30 cellular contexts compared by ENCODE assay signal in genomic region chr2:2791606-2792005, GRCh38.
"Had no signal": no experiment of that assay in that cellular context is flagged by ENCODE, and none has a peak within 500 bp of the region (broad histone marks: within the 10 kb centered on the region; RNA-seq: fewer than 3 reads in every experiment).

No MANE protein-coding gene starts in this region.

- DNase-seq: activated B cell treated with CpG ODN at 0.5 μM for 24 hours; activated CD4-positive, alpha-beta memory T cell treated with anti-CD3 and anti-CD28 coated beads, Interleukin-2, amount 10 ng/mL, durations not matched to agents 7 days and 5 days; activated CD4-positive, alpha-beta T cell treated with anti-CD3 and anti-CD28 coated beads for 1 hour; activated CD4-positive, alpha-beta T cell treated with anti-CD3 and anti-CD28 coated beads for 36 hours; activated CD4-positive, alpha-beta T cell treated with anti-CD3 and anti-CD28 coated beads for 48 hours; activated CD4-positive, alpha-beta T cell treated with anti-CD3 and anti-CD28 coated beads, Interleukin-2, amount 10 ng/mL, durations not matched to agents 7 days and 5 days; activated CD4-positive, alpha-beta T cell treated with anti-CD3 and anti-CD28 coated beads, Interleukin-2, amount 50 U/mL, for 48 hours; activated CD8-positive, alpha-beta memory T cell treated with anti-CD3 and anti-CD28 coated beads for 24 hours; activated CD8-positive, alpha-beta memory T cell treated with anti-CD3 and anti-CD28 coated beads, Interleukin-2, amount 10 ng/mL, durations not matched to agents 7 days and 5 days; activated CD8-positive, alpha-beta memory T cell treated with anti-CD3 and anti-CD28 coated beads, Interleukin-2, amount 50 U/mL, for 48 hours; activated CD8-positive, alpha-beta T cell treated with anti-CD3 and anti-CD28 coated beads, Interleukin-2, amount 10 ng/mL, durations not matched to agents 7 days and 5 days; activated gamma-delta T cell; activated naive CD4-positive, alpha-beta T cell treated with anti-CD3 and anti-CD28 coated beads, Interleukin-2, amount 10 ng/mL, durations not matched to agents 7 days and 5 days; activated naive CD4-positive, alpha-beta T cell treated with Interleukin-2 at 50 U/mL for 16 hours; activated naive CD8-positive, alpha-beta T cell treated with anti-CD3 and anti-CD28 coated beads, Interleukin-2, amount 10 ng/mL, durations not matched to agents 7 days and 5 days; activated T-cell treated with anti-CD3 and anti-CD28 coated beads, Interleukin-2, amount 50 U/mL, for 24 hours; activated T-cell treated with anti-CD3 and anti-CD28 coated beads, Interleukin-2, amount 50 U/mL, for 48 hours; amniotic stem cell; aorta; body of pancreas; brain microvascular endothelial cell; central memory CD4-positive, alpha-beta T cell; T-helper 1 cell; T-helper 2 cell; T-helper 9 cell had no signal

- H3K36me3 ChIP-seq: adrenal gland, brain microvascular endothelial cell, breast epithelium had no signal

- H3K9me3 ChIP-seq: adrenal gland, body of pancreas had no signal

- FAIRE-seq: astrocyte, TTC549 had no signal

- ATAC-seq: activated CD4-positive, alpha-beta T cell treated with anti-CD3 and anti-CD28 coated beads for 36 hours; activated CD8-positive, alpha-beta memory T cell treated with anti-CD3 and anti-CD28 coated beads, Interleukin-2, amount 10 ng/mL, durations not matched to agents 7 days and 5 days; activated CD8-positive, alpha-beta T cell treated with anti-CD3 and anti-CD28 coated beads, Interleukin-2, amount 10 ng/mL, durations not matched to agents 7 days and 5 days; body of pancreas had no signal

- H3K27ac ChIP-seq: adrenal gland, body of pancreas, brain microvascular endothelial cell, breast epithelium, VCaP had no signal

- H3K27me3 ChIP-seq: body of pancreas, brain microvascular endothelial cell had no signal

- H3K4me3 ChIP-seq: adrenal gland, body of pancreas, breast epithelium had no signal

- H3K4me1 ChIP-seq: adrenal gland, body of pancreas, breast epithelium had no signal
